In genomic region chr4:2910409-2910808, GRCh38 we compare ENCODE assay signal across 1 cellular context.
TF ChIP-seq lines count a peak whose summit lies in the region.

No MANE protein-coding gene starts in this region.

TF ChIP-seq in IMR-90, 13 proteins besides CTCF, POLR2A, EP300 and RAD21 (continued from another document):
- TF ChIP-seq MAFK (IDR thresholded peaks at IDR 0.05; ENCODE audit: low read depth, low read length) (no peak), ELK1 (IDR thresholded peaks at IDR 0.05; ENCODE audit: borderline replicate concordance, low read depth, low read length) (no peak), RCOR1 (IDR thresholded peaks at IDR 0.05; ENCODE audit: insufficient replicate concordance, low read length) (no peak), FOS (IDR thresholded peaks at IDR 0.05; ENCODE audit: low read depth, low read length) (no peak)
